Comparison of ENCODE assay signal across 8 cellular contexts in genomic region chr13:33349996-33350826, GRCh38.
A peak's percentile ranks its signal among the peaks of the same experiment; 100 is the strongest.
DNase-seq lines count a peak whose midpoint lies in the region; ATAC-seq and TF ChIP-seq lines count a peak whose summit lies in the region.

No MANE protein-coding gene starts in this region.

- no peak for TF ChIP-seq CTCF in lower leg skin (IDR thresholded peaks at IDR 0.05)

- 2 to 3% methylated on average over 37 to 56 of the region's 84 CpGs for WGBS in lower leg skin, 2 donors

- peaks cover 11% of the 10 kb centered on the region for H3K27me3 Mint-ChIP-seq in dendritic cell treated with granulocyte-macrophage colony-stimulating factor and Interleukin-4, amounts not matched to agents 40 ng/mL and 50 ng/mL, for 4 days

- peaks cover 51% of the 10 kb centered on the region for H3K4me1 Mint-ChIP-seq in dendritic cell treated with granulocyte-macrophage colony-stimulating factor and Interleukin-4, amounts not matched to agents 40 ng/mL and 50 ng/mL, for 4 days (ENCODE audit: low read depth)

- no peaks in the 10 kb centered on the region for H3K36me3 Mint-ChIP-seq in dendritic cell treated with granulocyte-macrophage colony-stimulating factor and Interleukin-4, amounts not matched to agents 40 ng/mL and 50 ng/mL, for 4 days (ENCODE audit: low read depth)

- peak overlapping the region; percentile 33 for H3K27ac ChIP-seq in temporal lobe (ENCODE audit: low read depth, low read length)

- intact Hi-C loops in Right ventricle myocardium inferior (cut with DNase I) (loop anchor here (2.0 to 10.0 kb wide), 4 partner anchors 65 to 142 kb away; partner anchors contain the start of gene STARD13), cardiac septum (cut with DNase I) (loop anchor here (5.0 kb wide), 1 partner anchor 192 kb away; no protein-coding TSS in a partner anchor), lower leg skin (cut with DNase I; ENCODE audit: low total_unique reads) (loop anchor here (1.0 kb wide), 1 partner anchor 22 kb away; no protein-coding TSS in a partner anchor)
- intact Hi-C loops in dendritic cell treated with granulocyte-macrophage colony-stimulating factor and Interleukin-4, amounts not matched to agents 40 ng/mL and 50 ng/mL, for 4 days (cut with micrococcal nuclease), result loop anchor here (5.0 kb wide), 1 partner anchor 372 kb away; no protein-coding TSS in a partner anchor

- H3K27ac Mint-ChIP-seq in dendritic cell treated with granulocyte-macrophage colony-stimulating factor and Interleukin-4, amounts not matched to agents 40 ng/mL and 50 ng/mL, for 4 days, result peak overlapping the region; percentile 84

- ATAC-seq in Right ventricle myocardium inferior, result peak; percentile 85

- no peak for TF ChIP-seq POLR2A in lower leg skin (IDR thresholded peaks at IDR 0.05)

- DNase-seq in Right ventricle myocardium inferior (ENCODE audit: missing footprints) (peak; percentile 77), cardiac septum (ENCODE audit: low spot score) (no peak), lower leg skin (ENCODE audit: low spot score in 2 of 2) (peak; percentile 40 to 90), NCI-H2107 (lab: John Stamatoyannopoulos, UW) (no peak), GF-D8 (lab: John Stamatoyannopoulos, UW) (no peak)
- no peak for DNase-seq in activated CD4-positive, alpha-beta T cell treated with anti-CD3 and anti-CD28 coated beads for 1 hour

- H3K9me3 Mint-ChIP-seq in dendritic cell treated with granulocyte-macrophage colony-stimulating factor and Interleukin-4, amounts not matched to agents 40 ng/mL and 50 ng/mL, for 4 days, result no peaks in the 10 kb centered on the region

- H3K4me3 ChIP-seq in lower leg skin (ENCODE audit: low read depth, poor library complexity, severe bottlenecking), result peak overlapping the region; percentile 50

- peak overlapping the region; percentile 88 for H3K4me3 Mint-ChIP-seq in dendritic cell treated with granulocyte-macrophage colony-stimulating factor and Interleukin-4, amounts not matched to agents 40 ng/mL and 50 ng/mL, for 4 days

Comparison
In these comparisons a context has a peak if more than half of its experiments do, and no peak if none do; other contexts are left out.
1. DNase-seq: peak in Right ventricle myocardium inferior (single experiment) and lower leg skin (2 of 2); none in cardiac septum (single experiment), NCI-H2107 (single experiment), activated CD4-positive, alpha-beta T cell treated with anti-CD3 and anti-CD28 coated beads for 1 hour (single experiment) and GF-D8 (single experiment).